Comparison of ENCODE assay signal across 27 cellular contexts in genomic region chr22:31349960-31350359, GRCh38.
"Had no signal": no experiment of that assay in that cellular context is flagged by ENCODE, and none has a peak within 500 bp of the region (broad histone marks: within the 10 kb centered on the region; RNA-seq: fewer than 3 reads in every experiment).

No MANE protein-coding gene starts in this region.

- H3K27ac ChIP-seq: ascending aorta, brain microvascular endothelial cell, coronary artery, esophagus muscularis mucosa, foreskin keratinocyte, gastroesophageal sphincter had no signal

- H3K4me1 ChIP-seq: foreskin keratinocyte had no signal

- H3K27ac Mint-ChIP-seq: activated CD4-positive, alpha-beta memory T cell treated with anti-CD3 and anti-CD28 coated beads for 36 hours; activated CD4-positive, alpha-beta T cell treated with anti-CD3 and anti-CD28 coated beads for 36 hours; activated CD4-positive, alpha-beta T cell treated with anti-CD3 and anti-CD28 coated beads, Interleukin-2, amount 10 ng/mL, durations not matched to agents 24 days and 14 days; activated naive CD4-positive, alpha-beta T cell treated with anti-CD3 and anti-CD28 coated beads, Interleukin-2, amount 10 ng/mL, durations not matched to agents 7 days and 5 days; activated naive CD4-positive, alpha-beta T cell treated with anti-CD3 and anti-CD28 coated beads, Interleukin-2, amount 50 U/mL, for 72 hours; activated naive CD8-positive, alpha-beta T cell treated with anti-CD3 and anti-CD28 coated beads, Interleukin-2, amount 10 ng/mL, durations not matched to agents 7 days and 5 days; activated T-cell treated with anti-CD3 and anti-CD28 coated beads, Interleukin-2, amount 50 U/mL, for 24 hours; activated T-cell treated with anti-CD3 and anti-CD28 coated beads, Interleukin-2, amount 50 U/mL, for 72 hours; dendritic cell treated with granulocyte-macrophage colony-stimulating factor and Interleukin-4, amounts not matched to agents 40 ng/mL and 50 ng/mL, for 4 days; endodermal cell had no signal

- H3K9me3 ChIP-seq: ascending aorta, esophagus muscularis mucosa, gastroesophageal sphincter had no signal

- H3K9me3 Mint-ChIP-seq: activated CD4-positive, alpha-beta memory T cell treated with anti-CD3 and anti-CD28 coated beads for 36 hours; activated CD4-positive, alpha-beta T cell treated with anti-CD3 and anti-CD28 coated beads, Interleukin-2, amount 10 ng/mL, durations not matched to agents 24 days and 14 days; activated naive CD4-positive, alpha-beta T cell treated with anti-CD3 and anti-CD28 coated beads, Interleukin-2, amount 10 ng/mL, durations not matched to agents 7 days and 5 days; activated naive CD4-positive, alpha-beta T cell treated with anti-CD3 and anti-CD28 coated beads, Interleukin-2, amount 50 U/mL, for 72 hours; activated naive CD8-positive, alpha-beta T cell treated with anti-CD3 and anti-CD28 coated beads, Interleukin-2, amount 10 ng/mL, durations not matched to agents 7 days and 5 days; activated T-cell treated with anti-CD3 and anti-CD28 coated beads, Interleukin-2, amount 50 U/mL, for 24 hours; activated T-cell treated with anti-CD3 and anti-CD28 coated beads, Interleukin-2, amount 50 U/mL, for 72 hours; central memory CD8-positive, alpha-beta T cell; dendritic cell treated with granulocyte-macrophage colony-stimulating factor and Interleukin-4, amounts not matched to agents 40 ng/mL and 50 ng/mL, for 4 days; endodermal cell had no signal

- H3K4me3 ChIP-seq: ascending aorta, coronary artery, dorsolateral prefrontal cortex, esophagus muscularis mucosa, gastroesophageal sphincter had no signal

- H3K36me3 ChIP-seq: ascending aorta, brain microvascular endothelial cell, esophagus muscularis mucosa, gastroesophageal sphincter had no signal

- H3K4me3 Mint-ChIP-seq: activated CD4-positive, alpha-beta memory T cell treated with anti-CD3 and anti-CD28 coated beads for 36 hours; activated CD4-positive, alpha-beta T cell treated with anti-CD3 and anti-CD28 coated beads for 36 hours; activated CD4-positive, alpha-beta T cell treated with anti-CD3 and anti-CD28 coated beads, Interleukin-2, amount 10 ng/mL, durations not matched to agents 24 days and 14 days; activated naive CD4-positive, alpha-beta T cell treated with anti-CD3 and anti-CD28 coated beads, Interleukin-2, amount 10 ng/mL, durations not matched to agents 7 days and 5 days; activated naive CD8-positive, alpha-beta T cell treated with anti-CD3 and anti-CD28 coated beads, Interleukin-2, amount 10 ng/mL, durations not matched to agents 7 days and 5 days; activated T-cell treated with anti-CD3 and anti-CD28 coated beads, Interleukin-2, amount 50 U/mL, for 24 hours; activated T-cell treated with anti-CD3 and anti-CD28 coated beads, Interleukin-2, amount 50 U/mL, for 72 hours; dendritic cell treated with granulocyte-macrophage colony-stimulating factor and Interleukin-4, amounts not matched to agents 40 ng/mL and 50 ng/mL, for 4 days; endodermal cell had no signal

- H3K27me3 ChIP-seq: ascending aorta, brain microvascular endothelial cell, dorsolateral prefrontal cortex, foreskin keratinocyte had no signal

- DNase-seq: activated CD4-positive, alpha-beta memory T cell treated with anti-CD3 and anti-CD28 coated beads for 36 hours; activated CD4-positive, alpha-beta T cell treated with anti-CD3 and anti-CD28 coated beads for 36 hours; activated CD4-positive, alpha-beta T cell treated with anti-CD3 and anti-CD28 coated beads, Interleukin-2, amount 10 ng/mL, durations not matched to agents 24 days and 14 days; activated CD4-positive, CD25-positive, alpha-beta regulatory T cell; activated CD4-positive, CD25-positive, alpha-beta regulatory T cell treated with anti-CD3 and anti-CD28 coated beads, Interleukin-2, amount 50 U/mL, for 72 hours; activated CD8-positive, alpha-beta memory T cell treated with anti-CD3 and anti-CD28 coated beads, Interleukin-2, amount 50 U/mL, for 48 hours; activated gamma-delta T cell; activated naive CD4-positive, alpha-beta T cell; activated naive CD4-positive, alpha-beta T cell treated with anti-CD3 and anti-CD28 coated beads, Interleukin-2, amount 10 ng/mL, durations not matched to agents 7 days and 5 days; activated naive CD8-positive, alpha-beta T cell treated with anti-CD3 and anti-CD28 coated beads, Interleukin-2, amount 10 ng/mL, durations not matched to agents 7 days and 5 days; activated T-cell treated with anti-CD3 and anti-CD28 coated beads for 4 hours; activated T-cell treated with anti-CD3 and anti-CD28 coated beads, Interleukin-2, amount 50 U/mL, for 24 hours; activated T-cell treated with anti-CD3 and anti-CD28 coated beads, Interleukin-2, amount 50 U/mL, for 72 hours; brain microvascular endothelial cell; effector memory CD4-positive, alpha-beta T cell; endodermal cell; foreskin keratinocyte; T-helper 2 cell had no signal

- ATAC-seq: activated CD4-positive, alpha-beta T cell treated with anti-CD3 and anti-CD28 coated beads for 36 hours; activated naive CD4-positive, alpha-beta T cell treated with anti-CD3 and anti-CD28 coated beads, Interleukin-2, amount 50 U/mL, for 72 hours; activated T-cell treated with anti-CD3 and anti-CD28 coated beads, Interleukin-2, amount 50 U/mL, for 72 hours; foreskin keratinocyte; gastroesophageal sphincter had no signal

- FAIRE-seq: bronchial epithelial cell had no signal

- H3K27me3 Mint-ChIP-seq: activated CD4-positive, alpha-beta memory T cell treated with anti-CD3 and anti-CD28 coated beads for 36 hours; activated CD4-positive, alpha-beta T cell treated with anti-CD3 and anti-CD28 coated beads for 36 hours; activated T-cell treated with anti-CD3 and anti-CD28 coated beads, Interleukin-2, amount 50 U/mL, for 24 hours had no signal
